In the genomic region with DNA sequence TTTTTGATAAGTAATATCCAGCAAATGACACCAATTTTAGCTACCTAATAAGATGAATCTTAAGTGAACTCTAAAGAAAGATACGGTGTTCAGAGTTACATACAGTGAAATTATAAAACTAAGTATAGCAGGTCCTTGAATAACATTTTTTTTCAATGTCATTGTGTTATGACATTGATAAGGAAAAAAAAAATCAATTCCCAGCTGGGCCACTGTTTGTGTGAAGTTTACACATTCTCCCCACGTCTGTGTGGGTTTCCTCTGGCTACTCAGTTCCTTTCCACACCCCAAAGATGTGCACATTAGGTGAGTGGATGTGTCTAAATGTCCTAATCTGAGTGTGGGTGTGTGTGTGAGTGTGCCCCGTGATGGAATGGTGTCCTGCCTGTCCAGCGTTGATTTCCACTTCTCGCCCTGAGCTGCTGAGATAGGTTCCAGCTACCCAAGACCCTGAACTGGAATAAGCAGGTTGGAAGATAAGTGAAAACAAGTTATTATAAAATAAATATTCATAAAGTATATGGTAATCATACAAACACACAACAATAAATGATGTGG, we compare ENCODE assay signal across 2 cellular contexts.
TF ChIP-seq lines count a peak whose summit lies in the region.

No MANE protein-coding gene starts in this region.

TF ChIP-seq in IMR-90, 13 proteins besides CTCF, POLR2A, EP300 and RAD21 (continued from another document):
- no peak for TF ChIP-seq MAFK (IDR thresholded peaks at IDR 0.05; ENCODE audit: low read depth, low read length)
- no peak for TF ChIP-seq NFE2L2 (IDR thresholded peaks at IDR 0.05; ENCODE audit: low read depth, low read length)
- TF ChIP-seq, protein P1, sequence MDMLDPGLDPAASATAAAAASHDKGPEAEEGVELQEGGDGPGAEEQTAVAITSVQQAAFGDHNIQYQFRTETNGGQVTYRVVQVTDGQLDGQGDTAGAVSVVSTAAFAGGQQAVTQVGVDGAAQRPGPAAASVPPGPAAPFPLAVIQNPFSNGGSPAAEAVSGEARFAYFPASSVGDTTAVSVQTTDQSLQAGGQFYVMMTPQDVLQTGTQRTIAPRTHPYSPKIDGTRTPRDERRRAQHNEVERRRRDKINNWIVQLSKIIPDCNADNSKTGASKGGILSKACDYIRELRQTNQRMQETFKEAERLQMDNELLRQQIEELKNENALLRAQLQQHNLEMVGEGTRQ (IDR thresholded peaks at IDR 0.05; ENCODE audit: low read depth, low read length): no peak
- TF ChIP-seq, protein P2, sequence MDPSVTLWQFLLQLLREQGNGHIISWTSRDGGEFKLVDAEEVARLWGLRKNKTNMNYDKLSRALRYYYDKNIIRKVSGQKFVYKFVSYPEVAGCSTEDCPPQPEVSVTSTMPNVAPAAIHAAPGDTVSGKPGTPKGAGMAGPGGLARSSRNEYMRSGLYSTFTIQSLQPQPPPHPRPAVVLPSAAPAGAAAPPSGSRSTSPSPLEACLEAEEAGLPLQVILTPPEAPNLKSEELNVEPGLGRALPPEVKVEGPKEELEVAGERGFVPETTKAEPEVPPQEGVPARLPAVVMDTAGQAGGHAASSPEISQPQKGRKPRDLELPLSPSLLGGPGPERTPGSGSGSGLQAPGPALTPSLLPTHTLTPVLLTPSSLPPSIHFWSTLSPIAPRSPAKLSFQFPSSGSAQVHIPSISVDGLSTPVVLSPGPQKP (IDR thresholded peaks at IDR 0.05; ENCODE audit: borderline replicate concordance, low read depth, low read length): no peak
- TF ChIP-seq MXI1 (IDR thresholded peaks at IDR 0.05; ENCODE audit: borderline replicate concordance, low read depth, low read length): no peak
- no peak for TF ChIP-seq SMC3 (IDR thresholded peaks at IDR 0.05; ENCODE audit: low read depth, low read length)
- TF ChIP-seq MAZ (IDR thresholded peaks at IDR 0.05; ENCODE audit: borderline replicate concordance, low read depth, low read length): no peak
- TF ChIP-seq CHD1 (IDR thresholded peaks at IDR 0.05; ENCODE audit: low read depth, low read length): no peak
- no peak for TF ChIP-seq FOS (IDR thresholded peaks at IDR 0.05; ENCODE audit: low read depth, low read length)
- TF ChIP-seq RFX5 (IDR thresholded peaks at IDR 0.05; ENCODE audit: low read depth, low read length): no peak
- no peak for TF ChIP-seq CEBPB (IDR thresholded peaks at IDR 0.05; ENCODE audit: low read depth, low read length)

TF ChIP-seq in WTC11, 78 proteins besides CTCF, POLR2A, EP300 and RAD21 (continued from another document):
- TF ChIP-seq, protein P3, sequence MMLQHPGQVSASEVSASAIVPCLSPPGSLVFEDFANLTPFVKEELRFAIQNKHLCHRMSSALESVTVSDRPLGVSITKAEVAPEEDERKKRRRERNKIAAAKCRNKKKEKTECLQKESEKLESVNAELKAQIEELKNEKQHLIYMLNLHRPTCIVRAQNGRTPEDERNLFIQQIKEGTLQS (CRISPR knock-in tag; conservative IDR thresholded peaks at IDR 0.05): no peak
TF ChIP-seq in WTC11: peak in this region for 0.
